Comparison of ENCODE assay signal across 1 cellular context in the genomic region with DNA sequence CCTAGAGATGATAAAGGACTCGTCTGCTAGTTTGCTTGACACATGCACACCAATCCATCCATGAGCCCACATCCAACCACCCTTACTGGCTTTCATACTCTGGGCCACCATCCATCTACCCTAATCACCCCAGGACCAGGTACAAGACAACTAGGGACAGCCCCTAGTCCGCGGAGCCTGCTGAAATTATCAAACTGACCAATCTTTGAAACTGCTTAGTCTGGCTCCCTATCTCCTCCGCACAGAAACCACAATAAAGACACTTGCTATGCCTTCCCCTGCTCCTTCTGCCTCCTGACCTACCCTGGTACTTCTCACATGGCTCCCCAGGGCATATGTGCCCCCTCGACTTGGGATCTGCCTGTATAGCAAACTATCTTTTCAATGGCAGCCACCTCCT.
TF ChIP-seq lines count a peak whose summit lies in the region.

No MANE protein-coding gene starts in this region.

TF ChIP-seq in K562, 482 proteins besides CTCF, POLR2A, EP300 and RAD21 (continued from another document and continues in another):
- no peak for TF ChIP-seq TSHZ1 (CRISPR knock-in tag; IDR thresholded peaks at IDR 0.05)
- no peak for TF ChIP-seq U2AF1 (optimal IDR thresholded peaks at IDR 0.05; ENCODE audit: low read depth, low read length)
- TF ChIP-seq GTF2E2 (tag; IDR thresholded peaks at IDR 0.05), result no peak
- no peak for TF ChIP-seq CREB3 (tag; conservative IDR thresholded peaks at IDR 0.05; ENCODE audit: low read depth)
- no peak for TF ChIP-seq E2F4 (CRISPR knock-in tag; IDR thresholded peaks at IDR 0.05; ENCODE audit: low read depth)
- TF ChIP-seq ZNF384 (IDR thresholded peaks at IDR 0.05; ENCODE audit: low read depth, low read length), result no peak
- TF ChIP-seq RBM22 (IDR thresholded peaks at IDR 0.05; ENCODE audit: low read depth, low read length, poor library complexity, severe bottlenecking), result no peak
- TF ChIP-seq MNT (conservative IDR thresholded peaks at IDR 0.05), result no peak
- no peak for TF ChIP-seq GTF3C2 (IDR thresholded peaks at IDR 0.05; ENCODE audit: borderline replicate concordance, extremely low read depth, insufficient read length)
- no peak for TF ChIP-seq GMEB1 (CRISPR knock-in tag; IDR thresholded peaks at IDR 0.05)
- no peak for TF ChIP-seq ZNF518B (CRISPR knock-in tag; IDR thresholded peaks at IDR 0.05)
- TF ChIP-seq, protein P1, sequence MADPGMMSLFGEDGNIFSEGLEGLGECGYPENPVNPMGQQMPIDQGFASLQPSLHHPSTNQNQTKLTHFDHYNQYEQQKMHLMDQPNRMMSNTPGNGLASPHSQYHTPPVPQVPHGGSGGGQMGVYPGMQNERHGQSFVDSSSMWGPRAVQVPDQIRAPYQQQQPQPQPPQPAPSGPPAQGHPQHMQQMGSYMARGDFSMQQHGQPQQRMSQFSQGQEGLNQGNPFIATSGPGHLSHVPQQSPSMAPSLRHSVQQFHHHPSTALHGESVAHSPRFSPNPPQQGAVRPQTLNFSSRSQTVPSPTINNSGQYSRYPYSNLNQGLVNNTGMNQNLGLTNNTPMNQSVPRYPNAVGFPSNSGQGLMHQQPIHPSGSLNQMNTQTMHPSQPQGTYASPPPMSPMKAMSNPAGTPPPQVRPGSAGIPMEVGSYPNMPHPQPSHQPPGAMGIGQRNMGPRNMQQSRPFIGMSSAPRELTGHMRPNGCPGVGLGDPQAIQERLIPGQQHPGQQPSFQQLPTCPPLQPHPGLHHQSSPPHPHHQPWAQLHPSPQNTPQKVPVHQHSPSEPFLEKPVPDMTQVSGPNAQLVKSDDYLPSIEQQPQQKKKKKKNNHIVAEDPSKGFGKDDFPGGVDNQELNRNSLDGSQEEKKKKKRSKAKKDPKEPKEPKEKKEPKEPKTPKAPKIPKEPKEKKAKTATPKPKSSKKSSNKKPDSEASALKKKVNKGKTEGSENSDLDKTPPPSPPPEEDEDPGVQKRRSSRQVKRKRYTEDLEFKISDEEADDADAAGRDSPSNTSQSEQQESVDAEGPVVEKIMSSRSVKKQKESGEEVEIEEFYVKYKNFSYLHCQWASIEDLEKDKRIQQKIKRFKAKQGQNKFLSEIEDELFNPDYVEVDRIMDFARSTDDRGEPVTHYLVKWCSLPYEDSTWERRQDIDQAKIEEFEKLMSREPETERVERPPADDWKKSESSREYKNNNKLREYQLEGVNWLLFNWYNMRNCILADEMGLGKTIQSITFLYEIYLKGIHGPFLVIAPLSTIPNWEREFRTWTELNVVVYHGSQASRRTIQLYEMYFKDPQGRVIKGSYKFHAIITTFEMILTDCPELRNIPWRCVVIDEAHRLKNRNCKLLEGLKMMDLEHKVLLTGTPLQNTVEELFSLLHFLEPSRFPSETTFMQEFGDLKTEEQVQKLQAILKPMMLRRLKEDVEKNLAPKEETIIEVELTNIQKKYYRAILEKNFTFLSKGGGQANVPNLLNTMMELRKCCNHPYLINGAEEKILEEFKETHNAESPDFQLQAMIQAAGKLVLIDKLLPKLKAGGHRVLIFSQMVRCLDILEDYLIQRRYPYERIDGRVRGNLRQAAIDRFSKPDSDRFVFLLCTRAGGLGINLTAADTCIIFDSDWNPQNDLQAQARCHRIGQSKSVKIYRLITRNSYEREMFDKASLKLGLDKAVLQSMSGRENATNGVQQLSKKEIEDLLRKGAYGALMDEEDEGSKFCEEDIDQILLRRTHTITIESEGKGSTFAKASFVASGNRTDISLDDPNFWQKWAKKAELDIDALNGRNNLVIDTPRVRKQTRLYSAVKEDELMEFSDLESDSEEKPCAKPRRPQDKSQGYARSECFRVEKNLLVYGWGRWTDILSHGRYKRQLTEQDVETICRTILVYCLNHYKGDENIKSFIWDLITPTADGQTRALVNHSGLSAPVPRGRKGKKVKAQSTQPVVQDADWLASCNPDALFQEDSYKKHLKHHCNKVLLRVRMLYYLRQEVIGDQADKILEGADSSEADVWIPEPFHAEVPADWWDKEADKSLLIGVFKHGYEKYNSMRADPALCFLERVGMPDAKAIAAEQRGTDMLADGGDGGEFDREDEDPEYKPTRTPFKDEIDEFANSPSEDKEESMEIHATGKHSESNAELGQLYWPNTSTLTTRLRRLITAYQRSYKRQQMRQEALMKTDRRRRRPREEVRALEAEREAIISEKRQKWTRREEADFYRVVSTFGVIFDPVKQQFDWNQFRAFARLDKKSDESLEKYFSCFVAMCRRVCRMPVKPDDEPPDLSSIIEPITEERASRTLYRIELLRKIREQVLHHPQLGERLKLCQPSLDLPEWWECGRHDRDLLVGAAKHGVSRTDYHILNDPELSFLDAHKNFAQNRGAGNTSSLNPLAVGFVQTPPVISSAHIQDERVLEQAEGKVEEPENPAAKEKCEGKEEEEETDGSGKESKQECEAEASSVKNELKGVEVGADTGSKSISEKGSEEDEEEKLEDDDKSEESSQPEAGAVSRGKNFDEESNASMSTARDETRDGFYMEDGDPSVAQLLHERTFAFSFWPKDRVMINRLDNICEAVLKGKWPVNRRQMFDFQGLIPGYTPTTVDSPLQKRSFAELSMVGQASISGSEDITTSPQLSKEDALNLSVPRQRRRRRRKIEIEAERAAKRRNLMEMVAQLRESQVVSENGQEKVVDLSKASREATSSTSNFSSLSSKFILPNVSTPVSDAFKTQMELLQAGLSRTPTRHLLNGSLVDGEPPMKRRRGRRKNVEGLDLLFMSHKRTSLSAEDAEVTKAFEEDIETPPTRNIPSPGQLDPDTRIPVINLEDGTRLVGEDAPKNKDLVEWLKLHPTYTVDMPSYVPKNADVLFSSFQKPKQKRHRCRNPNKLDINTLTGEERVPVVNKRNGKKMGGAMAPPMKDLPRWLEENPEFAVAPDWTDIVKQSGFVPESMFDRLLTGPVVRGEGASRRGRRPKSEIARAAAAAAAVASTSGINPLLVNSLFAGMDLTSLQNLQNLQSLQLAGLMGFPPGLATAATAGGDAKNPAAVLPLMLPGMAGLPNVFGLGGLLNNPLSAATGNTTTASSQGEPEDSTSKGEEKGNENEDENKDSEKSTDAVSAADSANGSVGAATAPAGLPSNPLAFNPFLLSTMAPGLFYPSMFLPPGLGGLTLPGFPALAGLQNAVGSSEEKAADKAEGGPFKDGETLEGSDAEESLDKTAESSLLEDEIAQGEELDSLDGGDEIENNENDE (IDR thresholded peaks at IDR 0.05; ENCODE audit: low read depth, low read length), result no peak
